ENCODE assay signal across 17 cellular contexts in genomic region chr7:13998866-13999265, GRCh38. TPM values are rescaled to one million over a fixed set of nuclear protein-coding genes. Genes with fewer than 3 reads are reported as not detected.
DNase-seq lines count a peak whose midpoint lies in the region; ATAC-seq and TF ChIP-seq lines count a peak whose summit lies in the region.
"Had no signal": no experiment of that assay in that cellular context is flagged by ENCODE, and none has a peak within 500 bp of the region (broad histone marks: within the 10 kb centered on the region; RNA-seq: fewer than 3 reads in every experiment).

No MANE protein-coding gene starts in this region.

- peak; percentile 19 for TF ChIP-seq CTCF in endodermal cell (conservative IDR thresholded peaks at IDR 0.05)
- no peak for TF ChIP-seq CTCF in sigmoid colon (IDR thresholded peaks at IDR 0.05)
- no peak for TF ChIP-seq CTCF in colonic mucosa (IDR thresholded peaks at IDR 0.05)

- H3K4me1 Mint-ChIP-seq in endodermal cell: peaks cover 1% of the 10 kb centered on the region

- H3K27ac ChIP-seq in endodermal cell (ENCODE audit: low read depth, low read length) (no peak overlapping the region), sigmoid colon (no peak overlapping the region), colonic mucosa (no peak overlapping the region)
- H3K27ac ChIP-seq: BLaER1, GM23248 had no signal

- H3K36me3 Mint-ChIP-seq in endodermal cell (ENCODE audit: low read depth): no peaks in the 10 kb centered on the region
- H3K36me3 Mint-ChIP-seq: CD8-positive, alpha-beta memory T cell had no signal

- in situ Hi-C loops in SK-MEL-5 (cut with HindIII; ENCODE audit: low pct_unique_long_range_greater_than_20kb, low sequenced_read_pairs): no loop called here

- no peaks in the 10 kb centered on the region for H3K9me3 Mint-ChIP-seq in endodermal cell
- H3K9me3 Mint-ChIP-seq: CD8-positive, alpha-beta memory T cell had no signal

- TF ChIP-seq EP300 in sigmoid colon (IDR thresholded peaks at IDR 0.05): no peak

- H3K9me3 ChIP-seq in endodermal cell (ENCODE audit: control insufficient read depth, low read length): no peaks in the 10 kb centered on the region
- no peaks in the 10 kb centered on the region for H3K9me3 ChIP-seq in sigmoid colon
- no peaks in the 10 kb centered on the region for H3K9me3 ChIP-seq in colonic mucosa
- H3K9me3 ChIP-seq: Caco-2 had no signal

- no peaks in the 10 kb centered on the region for H3K36me3 ChIP-seq in endodermal cell (ENCODE audit: control insufficient read depth, insufficient read depth, low read length)
- no peaks in the 10 kb centered on the region for H3K36me3 ChIP-seq in sigmoid colon
- no peaks in the 10 kb centered on the region for H3K36me3 ChIP-seq in colonic mucosa
- H3K36me3 ChIP-seq: BLaER1 had no signal

- H3K4me1 ChIP-seq in endodermal cell (ENCODE audit: control insufficient read depth, insufficient read depth, low read length) (no peaks in the 10 kb centered on the region), sigmoid colon (no peaks in the 10 kb centered on the region), colonic mucosa (no peaks in the 10 kb centered on the region)
- H3K4me1 ChIP-seq: BLaER1, Caco-2 had no signal

- H3K27ac Mint-ChIP-seq in endodermal cell: no peak overlapping the region
- H3K27ac Mint-ChIP-seq: CD8-positive, alpha-beta memory T cell had no signal

- no peak for TF ChIP-seq POLR2A in sigmoid colon (IDR thresholded peaks at IDR 0.05)

- intact Hi-C loops in sigmoid colon (cut with DNase I): no loop called here
- intact Hi-C loops in colonic mucosa (cut with DNase I): no loop called here

- 65 to 75% methylated on average over 5 of the region's 5 CpGs for WGBS in endodermal cell (ENCODE audit: insufficient coverage in 1 of 2, insufficient read length in 1 of 2), 2 experiments
- WGBS in sigmoid colon, 2 donors: 72 to 89% methylated on average over 5 of the region's 5 CpGs

- H3K4me3 ChIP-seq in endodermal cell (ENCODE audit: low read length) (no peak overlapping the region), sigmoid colon (no peak overlapping the region), colonic mucosa (no peak overlapping the region)
- H3K4me3 ChIP-seq: BLaER1, GM23248 had no signal

- H3K4me3 Mint-ChIP-seq in endodermal cell: no peak overlapping the region
- H3K4me3 Mint-ChIP-seq: CD8-positive, alpha-beta memory T cell had no signal

- DNase-seq in GM03348 (ENCODE audit: low spot score): peak; percentile 27
- peak; percentile 33 for DNase-seq in SK-MEL-5 (ENCODE audit: low read depth, low spot score)
- no peak for DNase-seq in endodermal cell
- DNase-seq in kidney tubule cell (ENCODE audit: low spot score): peak; percentile 61
- DNase-seq in putamen (ENCODE audit: low spot score): no peak
- no peak for DNase-seq in sigmoid colon
- DNase-seq in colonic mucosa: no peak
- DNase-seq: 8988T; AML-193; Caco-2; CD8-positive, alpha-beta memory T cell; DND-41; GDM1; GM23248; H7 had no signal

- H3K27me3 ChIP-seq in endodermal cell (ENCODE audit: control insufficient read depth, insufficient read depth, low read length, poor library complexity, severe bottlenecking) (no peaks in the 10 kb centered on the region), sigmoid colon (no peaks in the 10 kb centered on the region), colonic mucosa (no peaks in the 10 kb centered on the region)
- H3K27me3 ChIP-seq: BLaER1 had no signal

- H3K9ac ChIP-seq in endodermal cell (ENCODE audit: extremely low read depth, low read length, poor library complexity, severe bottlenecking) (no peak overlapping the region), colonic mucosa (ENCODE audit: low read depth in 2 of 2, low read length in 2 of 2) (no peak overlapping the region)
- H3K9ac ChIP-seq: BLaER1, GM23248 had no signal

- no peaks in the 10 kb centered on the region for H3K27me3 Mint-ChIP-seq in endodermal cell (ENCODE audit: insufficient read depth)

- ATAC-seq in activated CD4-positive, CD25-positive, alpha-beta regulatory T cell treated with anti-CD3 and anti-CD28 coated beads, Interleukin-2, amount 50 U/mL, for 24 hours: no peak

RNA-seq across cellular contexts. Expression of gene ETV1, which starts 9.4 kb away (rescaled TPM):
- total RNA-seq in SK-MEL-5 (2014; rRNA removed; shearing (Covaris generic)): 34.6 and 39.8 TPM in 2 replicates
- polyA plus RNA-seq in SK-MEL-5 (2015; cell fraction: cytosol; rRNA removed): 41.5 and 49.8 TPM in 2 replicates
- polyA plus RNA-seq in SK-MEL-5 (2015; cell fraction: nucleus; rRNA removed): 166 and 174 TPM in 2 replicates
- 10 to 100 TPM; 15.8 to 31.2 TPM for total RNA-seq in endodermal cell
- 43.7 TPM for polyA plus RNA-seq in endodermal cell (2013, experiment 1 of 2)
- 49.3 TPM for polyA plus RNA-seq in endodermal cell (2013, experiment 2 of 2)
- total RNA-seq in sigmoid colon: 10 to 100 TPM in 2 of 4 donors, 1 to 10 TPM in 2; 6.5 to 13.6 (median 9.0) TPM
- polyA plus RNA-seq in sigmoid colon: 1 to 10 TPM in 1 of 3 donors, under 1 TPM in 2; 0.60 to 1.5 (median 0.69) TPM
- total RNA-seq in colonic mucosa: 1 to 10 TPM; 1.6 to 4.3 TPM

Comparison
In these comparisons a context has a peak if more than half of its experiments do, and no peak if none do; other contexts are left out.
1. DNase-seq: peak in GM03348 (single experiment), SK-MEL-5 (single experiment) and kidney tubule cell (single experiment); none in endodermal cell (single experiment), putamen (single experiment), sigmoid colon (single experiment) and colonic mucosa (single experiment).